In genomic region chr14:80237142-80237541, GRCh38 we compare ENCODE assay signal across 28 cellular contexts. TPM values are rescaled to one million over a fixed set of nuclear protein-coding genes. Genes with fewer than 3 reads are reported as not detected.
DNase-seq lines count a peak whose midpoint lies in the region; ATAC-seq, FAIRE-seq and TF ChIP-seq lines count a peak whose summit lies in the region.
"Had no signal": no experiment of that assay in that cellular context is flagged by ENCODE, and none has a peak within 500 bp of the region (broad histone marks: within the 10 kb centered on the region; RNA-seq: fewer than 3 reads in every experiment).

No MANE protein-coding gene starts in this region.

- no peak for TF ChIP-seq CTCF in HepG2 (CRISPR knock-in tag; IDR thresholded peaks at IDR 0.05)
- no peak for TF ChIP-seq CTCF in right lobe of liver (IDR thresholded peaks at IDR 0.05)
- TF ChIP-seq CTCF in endothelial cell (IDR thresholded peaks at IDR 0.05; ENCODE audit: unreplicated experiment), result no peak

- TF ChIP-seq EP300 in HepG2 (IDR thresholded peaks at IDR 0.05; ENCODE audit: low read depth in 2 of 2, low read length in 2 of 2) (no peak), HepG2 (CRISPR knock-in tag; IDR thresholded peaks at IDR 0.05; ENCODE audit: borderline replicate concordance) (no peak)

- 0% methylated on average over 2 of the region's 3 CpGs for WGBS in HepG2 (ENCODE audit: low lambda C conversion rate)
- 56% methylated on average over 2 of the region's 3 CpGs for WGBS in right lobe of liver (ENCODE audit: insufficient coverage, low coverage, low lambda C conversion rate, missing lambda C conversion rate)
- WGBS in aorta, 2 donors, result 79 to 81% methylated on average over 3 of the region's 3 CpGs

- H3K4me3 ChIP-seq in HepG2 (replicated peaks in 1 of 3; ENCODE audit: insufficient read depth in 1 of 3, low read depth in 2 of 3, low read length in 3 of 3), result no peak overlapping the region
- no peak overlapping the region for H3K4me3 ChIP-seq in right lobe of liver
- H3K4me3 ChIP-seq in aorta (ENCODE audit: low read length in 2 of 2), result no peak overlapping the region
- H3K4me3 ChIP-seq: BLaER1, GM12878 had no signal

- no peak overlapping the region for H3K4me2 ChIP-seq in HepG2 (ENCODE audit: low read depth, low read length)
- H3K4me2 ChIP-seq: BLaER1 had no signal

- no peak for ATAC-seq in HepG2
- ATAC-seq in right lobe of liver, result no peak
- ATAC-seq in natural killer cell treated with Interleukin-12 subunit alpha and Interleukin-12 subunit beta and Interleukin-15 and Interleukin-18, amount 100 ng/mL, for 72 hours, result no peak
- no peak for ATAC-seq in aorta (ENCODE audit: low FRiP score)
- ATAC-seq: GM12878 had no signal

- DNase-seq in HepG2 (ENCODE audit: low spot score) (no peak), right lobe of liver (no peak), LHCN-M2 (ENCODE audit: low read depth) (peak; percentile 3), endothelial cell (ENCODE audit: low spot score) (no peak), HCEC 1CT (no peak), aorta (no peak)
- DNase-seq in natural killer cell treated with Interleukin-12 subunit alpha and Interleukin-12 subunit beta and Interleukin-15 and Interleukin-18, amount 100 ng/mL, for 72 hours (ENCODE audit: low spot score), result no peak
- DNase-seq: ACHN; BE2C; C1 segment of cervical spinal cord; CD4-positive, alpha-beta memory T cell; CD4-positive, CD25-positive, alpha-beta regulatory T cell; CD8-positive, alpha-beta memory T cell; COR-L47; DMS 273 treated with DMSO at 0.1 percent for 48 hours; DMS153; DMS53; DMS79; DND-41; EL; GDM1 had no signal

- H3K79me2 ChIP-seq in HepG2 (ENCODE audit: insufficient read depth, low read length), result no peaks in the 10 kb centered on the region

- in situ Hi-C loops in HepG2 (cut with HindIII; ENCODE audit: extremely low pct_ligation_motif_present, low pct_unique_long_range_greater_than_20kb), result no loop called here

- H3K4me3 Mint-ChIP-seq in endothelial cell (ENCODE audit: unreplicated experiment), result peak overlapping the region; percentile 32
- H3K4me3 Mint-ChIP-seq in natural killer cell treated with Interleukin-12 subunit alpha and Interleukin-12 subunit beta and Interleukin-15 and Interleukin-18, amount 100 ng/mL, for 72 hours, result no peak overlapping the region
- H3K4me3 Mint-ChIP-seq: CD14-positive monocyte; CD4-positive, alpha-beta memory T cell; CD4-positive, CD25-positive, alpha-beta regulatory T cell; CD8-positive, alpha-beta memory T cell had no signal

- intact Hi-C loops in HepG2 (cut with micrococcal nuclease; ENCODE audit: unreplicated experiment) (no loop called here), right lobe of liver (cut with DNase I) (no loop called here), aorta (cut with DNase I) (no loop called here)

- H2AFZ ChIP-seq in HepG2 (ENCODE audit: low read length), result no peak overlapping the region

- no peaks in the 10 kb centered on the region for H4K20me1 ChIP-seq in HepG2 (ENCODE audit: insufficient read depth, low read length)
- H4K20me1 ChIP-seq: BLaER1 had no signal

- H3K4me1 Mint-ChIP-seq in endothelial cell (ENCODE audit: unreplicated experiment), result no peaks in the 10 kb centered on the region
- no peaks in the 10 kb centered on the region for H3K4me1 Mint-ChIP-seq in natural killer cell treated with Interleukin-12 subunit alpha and Interleukin-12 subunit beta and Interleukin-15 and Interleukin-18, amount 100 ng/mL, for 72 hours (ENCODE audit: low read depth in 2 of 2)
- H3K4me1 Mint-ChIP-seq: CD14-positive monocyte; CD4-positive, alpha-beta memory T cell; CD4-positive, CD25-positive, alpha-beta regulatory T cell; CD8-positive, alpha-beta memory T cell had no signal

- H3K36me3 ChIP-seq in HepG2 (replicated peaks in 1 of 2; ENCODE audit: control insufficient read depth in 1 of 2, insufficient read depth in 2 of 2, low read length in 2 of 2), result no peaks in the 10 kb centered on the region
- no peaks in the 10 kb centered on the region for H3K36me3 ChIP-seq in right lobe of liver
- H3K36me3 ChIP-seq in aorta (ENCODE audit: control insufficient read depth in 1 of 2, insufficient read depth in 2 of 2, low read length in 1 of 2), result no peaks in the 10 kb centered on the region
- H3K36me3 ChIP-seq: BE2C, BLaER1 had no signal

- H3K9me3 Mint-ChIP-seq in endothelial cell (ENCODE audit: unreplicated experiment), result peaks cover 17% of the 10 kb centered on the region
- peaks cover 6% of the 10 kb centered on the region for H3K9me3 Mint-ChIP-seq in natural killer cell treated with Interleukin-12 subunit alpha and Interleukin-12 subunit beta and Interleukin-15 and Interleukin-18, amount 100 ng/mL, for 72 hours

- CTCF ChIA-PET in HepG2 (lab: Yijun Ruan, JAX; ENCODE audit: low intra/inter-chr PET ratio, low total read pairs), result no interaction called here

- H3K27me3 Mint-ChIP-seq in endothelial cell (ENCODE audit: unreplicated experiment), result no peaks in the 10 kb centered on the region
- no peaks in the 10 kb centered on the region for H3K27me3 Mint-ChIP-seq in natural killer cell treated with Interleukin-12 subunit alpha and Interleukin-12 subunit beta and Interleukin-15 and Interleukin-18, amount 100 ng/mL, for 72 hours
- H3K27me3 Mint-ChIP-seq: CD4-positive, CD25-positive, alpha-beta regulatory T cell had no signal

- H3K27me3 ChIP-seq in HepG2 (ENCODE audit: control insufficient read depth in 1 of 2, insufficient read depth in 2 of 2, low read length in 2 of 2), result no peaks in the 10 kb centered on the region
- no peaks in the 10 kb centered on the region for H3K27me3 ChIP-seq in right lobe of liver
- H3K27me3 ChIP-seq in aorta (ENCODE audit: control insufficient read depth in 1 of 2, insufficient read depth in 2 of 2, low read length in 1 of 2), result no peaks in the 10 kb centered on the region
- H3K27me3 ChIP-seq: BE2C, BLaER1 had no signal

- H3K27ac Mint-ChIP-seq in endothelial cell (ENCODE audit: unreplicated experiment), result no peak overlapping the region
- H3K27ac Mint-ChIP-seq in natural killer cell treated with Interleukin-12 subunit alpha and Interleukin-12 subunit beta and Interleukin-15 and Interleukin-18, amount 100 ng/mL, for 72 hours, result no peak overlapping the region
- H3K27ac Mint-ChIP-seq: CD4-positive, alpha-beta memory T cell; CD4-positive, CD25-positive, alpha-beta regulatory T cell had no signal

- FAIRE-seq in HepG2 (lab: Jason Lieb, UNC), result no peak
- FAIRE-seq: GM12878, GM12892, GM18507 had no signal

- H3K27ac ChIP-seq in HepG2 (ENCODE audit: extremely low read length, insufficient read depth, low read length) (no peak overlapping the region), right lobe of liver (no peak overlapping the region), aorta (ENCODE audit: low read depth in 1 of 2, low read length in 2 of 2) (no peak overlapping the region)
- H3K27ac ChIP-seq: 22Rv1, BLaER1 had no signal

- H3K36me3 Mint-ChIP-seq in endothelial cell (ENCODE audit: low read depth, unreplicated experiment), result peaks cover 4% of the 10 kb centered on the region
- H3K36me3 Mint-ChIP-seq in natural killer cell treated with Interleukin-12 subunit alpha and Interleukin-12 subunit beta and Interleukin-15 and Interleukin-18, amount 100 ng/mL, for 72 hours, result peaks cover 6% of the 10 kb centered on the region
- H3K36me3 Mint-ChIP-seq: CD14-positive monocyte; CD4-positive, CD25-positive, alpha-beta regulatory T cell; CD8-positive, alpha-beta memory T cell had no signal

- no TSS peak for BruUV-seq in HepG2 (replicated peaks; lab: Mats Ljungman, UMichigan)

- TF ChIP-seq RAD21 in HepG2 (CRISPR knock-in tag; IDR thresholded peaks at IDR 0.05), result no peak

- no peak overlapping the region for H3K9ac ChIP-seq in HepG2 (ENCODE audit: insufficient read depth, low read depth, low read length)
- H3K9ac ChIP-seq: BLaER1 had no signal

- H3K9me3 ChIP-seq in HepG2 (ENCODE audit: low read length), result peaks cover 66% of the 10 kb centered on the region
- H3K9me3 ChIP-seq in right lobe of liver, result no peaks in the 10 kb centered on the region
- peaks cover 2% of the 10 kb centered on the region for H3K9me3 ChIP-seq in aorta (ENCODE audit: control insufficient read depth, low read length)
- H3K9me3 ChIP-seq: BE2C had no signal

- POLR2A ChIA-PET in HepG2 (lab: Yijun Ruan, JAX), result no interaction called here

- no peaks in the 10 kb centered on the region for H3K4me1 ChIP-seq in HepG2 (ENCODE audit: insufficient read depth, low read length)
- no peaks in the 10 kb centered on the region for H3K4me1 ChIP-seq in right lobe of liver
- no peaks in the 10 kb centered on the region for H3K4me1 ChIP-seq in aorta (ENCODE audit: control insufficient read depth in 1 of 2, insufficient read depth in 2 of 2, low read length in 2 of 2)
- H3K4me1 ChIP-seq: BE2C, BLaER1 had no signal

- TF ChIP-seq POLR2A in HepG2 (IDR thresholded peaks at IDR 0.05; ENCODE audit: insufficient read depth in 1 of 2, low read depth in 2 of 2, low read length in 2 of 2) (no peak), right lobe of liver (IDR thresholded peaks at IDR 0.05) (no peak)

RNA-seq across cellular contexts. Expression of gene DIO2, which starts 25.8 kb away (rescaled TPM):
- not detected in 2 replicates for total RNA-seq in HepG2 (2016; rRNA removed; fragmentation: Illumina TruSeq; extraction: Trizol)
- total RNA-seq in HepG2 (2016; cell fraction: cytosol; rRNA removed; fragmentation: Illumina TruSeq; extraction: Trizol; ENCODE audit: low read depth), result not detected in 2 replicates
- total RNA-seq in HepG2 (2016; cell fraction: insoluble cytoplasmic fraction; rRNA removed; fragmentation: Illumina TruSeq; extraction: Trizol), result 0.02 TPM in 1 of 2 replicates, not detected in the other
- not detected in 2 replicates for total RNA-seq in HepG2 (2016; cell fraction: membrane; rRNA removed; fragmentation: Illumina TruSeq; extraction: Trizol)
- not detected in 2 replicates for total RNA-seq in HepG2 (2016; cell fraction: nucleus; rRNA removed; fragmentation: Illumina TruSeq; extraction: Trizol)
- not detected in 2 replicates for polyA plus RNA-seq in HepG2 (2011; rRNA removed)
- polyA plus RNA-seq in HepG2 (2011; cell fraction: cytosol; rRNA removed), result not detected in 2 replicates
- not detected in 2 replicates for polyA plus RNA-seq in HepG2 (2011; cell fraction: nucleus; rRNA removed)
- polyA plus RNA-seq in HepG2 (2012), result not detected in 2 replicates
- not detected in 2 replicates for polyA plus RNA-seq in HepG2 (2016; cell fraction: cytosol; fragmentation: Illumina TruSeq; extraction: Trizol; ENCODE audit: low read depth)
- polyA plus RNA-seq in HepG2 (2016; cell fraction: insoluble cytoplasmic fraction; fragmentation: Illumina TruSeq; extraction: Trizol; ENCODE audit: low read depth), result not detected in 2 replicates
- not detected in 2 replicates for polyA plus RNA-seq in HepG2 (2016; cell fraction: membrane; fragmentation: Illumina TruSeq; extraction: Trizol; ENCODE audit: low read depth)
- polyA plus RNA-seq in HepG2 (2016; cell fraction: nucleus; fragmentation: Illumina TruSeq; extraction: Trizol; ENCODE audit: insufficient read depth, low read depth), result 0.07 TPM in 1 of 2 replicates, not detected in the other
- 127 TPM in 1 of 2 replicates, not detected in the other for polyA minus RNA-seq in HepG2 (2011; rRNA and poly(A)+ RNA removed; ENCODE audit: low replicate concordance)
- 0.89 TPM in 1 of 2 replicates, not detected in the other for polyA minus RNA-seq in HepG2 (2011; cell fraction: cytosol; rRNA and poly(A)+ RNA removed)
- polyA minus RNA-seq in HepG2 (2011; cell fraction: nucleus; rRNA and poly(A)+ RNA removed), result 0.26 and 0.37 TPM in 2 replicates
- total RNA-seq in right lobe of liver, result under 1 TPM in 2 of 6 experiments, not detected in 4; 0.02 to 0.33 TPM
- 0.38 and 1.3 TPM in 2 replicates for total RNA-seq in LHCN-M2 (2014; rRNA removed)
- 0.47 TPM for polyA plus RNA-seq in LHCN-M2 (2012)
- total RNA-seq in endothelial cell (ENCODE audit: unreplicated experiment), result 0.10 TPM
- not detected for total RNA-seq in natural killer cell treated with Interleukin-12 subunit alpha and Interleukin-12 subunit beta and Interleukin-15 and Interleukin-18, amount 100 ng/mL, for 72 hours
- 10 to 100 TPM; 10.7 to 14.4 TPM for total RNA-seq in aorta
- polyA plus RNA-seq in aorta, result 10 to 100 TPM; 35.8 to 38.1 TPM
- total RNA-seq: CD4-positive, alpha-beta memory T cell; CD4-positive, CD25-positive, alpha-beta regulatory T cell; CD8-positive, alpha-beta memory T cell; G401; GM12878 had no signal
- polyA plus RNA-seq: CD14-positive monocyte; CD4-positive, alpha-beta memory T cell; CD4-positive, CD25-positive, alpha-beta regulatory T cell; CD8-positive, alpha-beta memory T cell; GM12878 had no signal
